ENCODE assay signal across 3 cellular contexts in the genomic region with DNA sequence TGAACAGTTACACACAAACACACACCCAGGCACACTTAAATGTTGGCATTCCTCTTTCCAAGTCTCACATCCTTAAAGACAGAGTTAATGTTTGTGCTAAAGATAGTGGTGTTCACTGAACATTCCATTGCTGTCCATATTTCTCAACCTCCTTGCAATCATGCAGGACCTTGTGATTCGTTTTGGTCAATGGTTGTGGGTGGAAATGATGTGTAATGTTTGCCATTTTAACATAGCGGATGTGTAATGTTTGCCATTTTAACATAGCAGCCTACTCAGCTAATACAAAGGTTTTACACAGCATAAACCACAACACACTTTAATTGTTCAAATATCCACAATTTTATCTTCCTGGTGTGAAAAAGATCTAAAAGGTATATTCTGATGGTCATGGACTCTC.
A peak's percentile ranks its signal among the peaks of the same experiment; 100 is the strongest.
TF ChIP-seq lines count a peak whose summit lies in the region.

No MANE protein-coding gene starts in this region.

TF ChIP-seq in A549, 52 proteins besides CTCF, POLR2A, EP300 and RAD21:
- TF ChIP-seq, protein P1, sequence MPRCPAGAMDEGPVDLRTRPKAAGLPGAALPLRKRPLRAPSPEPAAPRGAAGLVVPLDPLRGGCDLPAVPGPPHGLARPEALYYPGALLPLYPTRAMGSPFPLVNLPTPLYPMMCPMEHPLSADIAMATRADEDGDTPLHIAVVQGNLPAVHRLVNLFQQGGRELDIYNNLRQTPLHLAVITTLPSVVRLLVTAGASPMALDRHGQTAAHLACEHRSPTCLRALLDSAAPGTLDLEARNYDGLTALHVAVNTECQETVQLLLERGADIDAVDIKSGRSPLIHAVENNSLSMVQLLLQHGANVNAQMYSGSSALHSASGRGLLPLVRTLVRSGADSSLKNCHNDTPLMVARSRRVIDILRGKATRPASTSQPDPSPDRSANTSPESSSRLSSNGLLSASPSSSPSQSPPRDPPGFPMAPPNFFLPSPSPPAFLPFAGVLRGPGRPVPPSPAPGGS (IDR thresholded peaks at IDR 0.05) = no peak
- peak; percentile 20 for TF ChIP-seq MAFK (IDR thresholded peaks at IDR 0.05; ENCODE audit: partially characterized antibody)
- TF ChIP-seq, protein P2, sequence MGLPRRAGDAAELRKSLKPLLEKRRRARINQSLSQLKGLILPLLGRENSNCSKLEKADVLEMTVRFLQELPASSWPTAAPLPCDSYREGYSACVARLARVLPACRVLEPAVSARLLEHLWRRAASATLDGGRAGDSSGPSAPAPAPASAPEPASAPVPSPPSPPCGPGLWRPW (IDR thresholded peaks at IDR 0.05) = peak; percentile 52; the same call in 1 of the 2 replicates
- TF ChIP-seq, protein P3, sequence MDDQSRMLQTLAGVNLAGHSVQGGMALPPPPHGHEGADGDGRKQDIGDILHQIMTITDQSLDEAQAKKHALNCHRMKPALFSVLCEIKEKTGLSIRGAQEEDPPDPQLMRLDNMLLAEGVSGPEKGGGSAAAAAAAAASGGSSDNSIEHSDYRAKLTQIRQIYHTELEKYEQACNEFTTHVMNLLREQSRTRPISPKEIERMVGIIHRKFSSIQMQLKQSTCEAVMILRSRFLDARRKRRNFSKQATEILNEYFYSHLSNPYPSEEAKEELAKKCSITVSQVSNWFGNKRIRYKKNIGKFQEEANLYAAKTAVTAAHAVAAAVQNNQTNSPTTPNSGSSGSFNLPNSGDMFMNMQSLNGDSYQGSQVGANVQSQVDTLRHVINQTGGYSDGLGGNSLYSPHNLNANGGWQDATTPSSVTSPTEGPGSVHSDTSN (IDR thresholded peaks at IDR 0.05) = no peak
- no peak for TF ChIP-seq KDM1A (IDR thresholded peaks at IDR 0.05; ENCODE audit: low read depth)
- peak; percentile 64; the same call in 1 of the 2 replicates for TF ChIP-seq JUNB (IDR thresholded peaks at IDR 0.05)
- peak; percentile 61; the same call in 1 of the 2 replicates for TF ChIP-seq GATA3 (IDR thresholded peaks at IDR 0.05; ENCODE audit: borderline replicate concordance)
- TF ChIP-seq, protein P4, sequence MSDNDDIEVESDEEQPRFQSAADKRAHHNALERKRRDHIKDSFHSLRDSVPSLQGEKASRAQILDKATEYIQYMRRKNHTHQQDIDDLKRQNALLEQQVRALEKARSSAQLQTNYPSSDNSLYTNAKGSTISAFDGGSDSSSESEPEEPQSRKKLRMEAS (IDR thresholded peaks at IDR 0.05) = 0 out of 2 replicates have a peak, but pooled peaks have one; percentile 22
- TF ChIP-seq NFE2L2 (conservative IDR thresholded peaks at IDR 0.05; ENCODE audit: low read length) = no peak
- peak; percentile 37 to 66; a peak in 2 of 4 replicates for TF ChIP-seq CEBPB (IDR thresholded peaks at IDR 0.05)
- TF ChIP-seq FOSL2 (IDR thresholded peaks at IDR 0.05) = no peak
- peak; percentile 83 for TF ChIP-seq FOSL2 (CRISPR knock-in tag; IDR thresholded peaks at IDR 0.05)

TF ChIP-seq in K562, 482 proteins besides CTCF, POLR2A, EP300 and RAD21 (continued from another document):
- no peak for TF ChIP-seq CAMTA2 (CRISPR knock-in tag; conservative IDR thresholded peaks at IDR 0.05)
- TF ChIP-seq ZNF449 (CRISPR knock-in tag; IDR thresholded peaks at IDR 0.05) = no peak
- TF ChIP-seq HMGN3 (IDR thresholded peaks at IDR 0.05; ENCODE audit: borderline replicate concordance, extremely low read depth, insufficient read length, low read depth, low read length) = no peak
- TF ChIP-seq ZBTB9 (CRISPR knock-in tag; IDR thresholded peaks at IDR 0.05) = no peak
- TF ChIP-seq ZNF316 (IDR thresholded peaks at IDR 0.05) = no peak
- TF ChIP-seq, protein P5, sequence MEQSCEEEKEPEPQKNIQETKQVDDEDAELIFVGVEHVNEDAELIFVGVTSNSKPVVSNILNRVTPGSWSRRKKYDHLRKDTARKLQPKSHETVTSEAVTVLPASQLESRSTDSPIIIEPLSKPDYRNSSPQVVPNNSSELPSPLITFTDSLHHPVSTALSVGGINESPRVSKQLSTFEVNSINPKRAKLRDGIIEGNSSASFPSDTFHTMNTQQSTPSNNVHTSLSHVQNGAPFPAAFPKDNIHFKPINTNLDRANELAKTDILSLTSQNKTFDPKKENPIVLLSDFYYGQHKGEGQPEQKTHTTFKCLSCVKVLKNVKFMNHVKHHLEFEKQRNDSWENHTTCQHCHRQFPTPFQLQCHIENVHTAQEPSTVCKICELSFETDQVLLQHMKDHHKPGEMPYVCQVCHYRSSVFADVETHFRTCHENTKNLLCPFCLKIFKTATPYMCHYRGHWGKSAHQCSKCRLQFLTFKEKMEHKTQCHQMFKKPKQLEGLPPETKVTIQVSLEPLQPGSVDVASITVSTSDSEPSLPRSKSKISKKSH (CRISPR knock-in tag; IDR thresholded peaks at IDR 0.05) = no peak
- TF ChIP-seq, protein P6, sequence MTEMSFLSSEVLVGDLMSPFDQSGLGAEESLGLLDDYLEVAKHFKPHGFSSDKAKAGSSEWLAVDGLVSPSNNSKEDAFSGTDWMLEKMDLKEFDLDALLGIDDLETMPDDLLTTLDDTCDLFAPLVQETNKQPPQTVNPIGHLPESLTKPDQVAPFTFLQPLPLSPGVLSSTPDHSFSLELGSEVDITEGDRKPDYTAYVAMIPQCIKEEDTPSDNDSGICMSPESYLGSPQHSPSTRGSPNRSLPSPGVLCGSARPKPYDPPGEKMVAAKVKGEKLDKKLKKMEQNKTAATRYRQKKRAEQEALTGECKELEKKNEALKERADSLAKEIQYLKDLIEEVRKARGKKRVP (CRISPR knock-in tag; IDR thresholded peaks at IDR 0.05) = no peak

TF ChIP-seq in WTC11, 78 proteins besides CTCF, POLR2A, EP300 and RAD21 (continued from another document):
- no peak for TF ChIP-seq ZNF281 (CRISPR knock-in tag; IDR thresholded peaks at IDR 0.05)
- no peak for TF ChIP-seq PRRX2 (CRISPR knock-in tag; IDR thresholded peaks at IDR 0.05)
- TF ChIP-seq GRHL2 (CRISPR knock-in tag; IDR thresholded peaks at IDR 0.05; ENCODE audit: insufficient replicate concordance, severe bottlenecking) = no peak
- no peak for TF ChIP-seq NR3C1 (CRISPR knock-in tag; conservative IDR thresholded peaks at IDR 0.05; ENCODE audit: low read depth)
- no peak for TF ChIP-seq JUN (CRISPR knock-in tag; IDR thresholded peaks at IDR 0.05)
- TF ChIP-seq ZNF512 (CRISPR knock-in tag; IDR thresholded peaks at IDR 0.05; ENCODE audit: borderline replicate concordance) = no peak
